1 cellular context compared by ENCODE assay signal in the genomic region with DNA sequence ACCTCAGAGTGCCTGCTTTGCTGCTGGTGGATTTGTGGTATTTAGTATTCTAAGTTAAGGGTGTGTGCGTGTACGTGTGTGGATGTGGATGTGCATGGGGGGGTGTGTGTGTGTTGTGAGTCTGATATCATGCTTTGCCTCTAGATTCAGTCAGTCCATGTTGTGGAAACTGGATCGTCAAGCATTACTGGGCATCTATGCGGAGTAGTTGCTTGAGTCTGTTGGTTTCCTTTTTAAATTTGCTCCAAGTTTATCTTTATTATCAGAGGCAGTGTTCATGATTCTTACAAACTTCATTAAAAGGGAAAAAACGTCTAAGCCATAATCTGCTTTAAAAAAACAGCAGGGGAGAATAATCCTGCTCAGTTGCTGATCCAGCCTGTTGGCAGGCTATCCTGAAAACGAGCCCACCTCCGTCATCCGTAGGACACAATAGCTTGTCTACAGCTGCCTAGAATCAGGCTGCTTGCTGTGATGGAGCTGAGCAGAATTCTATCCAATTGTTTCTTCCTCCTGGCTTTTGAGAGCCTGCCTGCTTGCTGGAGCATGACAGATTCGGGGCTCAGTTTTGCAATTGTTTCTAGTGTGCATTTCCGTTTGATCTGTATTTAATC.
TF ChIP-seq lines count a peak whose summit lies in the region.

No MANE protein-coding gene starts in this region.

TF ChIP-seq in SK-N-SH, 30 proteins besides CTCF, POLR2A, EP300 and RAD21 (continued from another document):
- TF ChIP-seq, protein P1, sequence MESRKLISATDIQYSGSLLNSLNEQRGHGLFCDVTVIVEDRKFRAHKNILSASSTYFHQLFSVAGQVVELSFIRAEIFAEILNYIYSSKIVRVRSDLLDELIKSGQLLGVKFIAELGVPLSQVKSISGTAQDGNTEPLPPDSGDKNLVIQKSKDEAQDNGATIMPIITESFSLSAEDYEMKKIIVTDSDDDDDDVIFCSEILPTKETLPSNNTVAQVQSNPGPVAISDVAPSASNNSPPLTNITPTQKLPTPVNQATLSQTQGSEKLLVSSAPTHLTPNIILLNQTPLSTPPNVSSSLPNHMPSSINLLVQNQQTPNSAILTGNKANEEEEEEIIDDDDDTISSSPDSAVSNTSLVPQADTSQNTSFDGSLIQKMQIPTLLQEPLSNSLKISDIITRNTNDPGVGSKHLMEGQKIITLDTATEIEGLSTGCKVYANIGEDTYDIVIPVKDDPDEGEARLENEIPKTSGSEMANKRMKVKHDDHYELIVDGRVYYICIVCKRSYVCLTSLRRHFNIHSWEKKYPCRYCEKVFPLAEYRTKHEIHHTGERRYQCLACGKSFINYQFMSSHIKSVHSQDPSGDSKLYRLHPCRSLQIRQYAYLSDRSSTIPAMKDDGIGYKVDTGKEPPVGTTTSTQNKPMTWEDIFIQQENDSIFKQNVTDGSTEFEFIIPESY (IDR thresholded peaks at IDR 0.05; ENCODE audit: borderline replicate concordance, low read depth), result no peak
- TF ChIP-seq RCOR1 (IDR thresholded peaks at IDR 0.05; ENCODE audit: low read length) (no peak), TAF1 (IDR thresholded peaks at IDR 0.05; ENCODE audit: borderline replicate concordance, low read depth, low read length) (no peak), GABPA (IDR thresholded peaks at IDR 0.05; ENCODE audit: low read depth) (no peak), FOXJ3 (CRISPR knock-in tag; IDR thresholded peaks at IDR 0.05) (no peak), FOXM1 (IDR thresholded peaks at IDR 0.05; ENCODE audit: low read depth) (no peak), JUND (IDR thresholded peaks at IDR 0.05) (no peak), TCF12 (IDR thresholded peaks at IDR 0.05) (no peak), FOSL2 (IDR thresholded peaks at IDR 0.05; ENCODE audit: borderline replicate concordance, low read depth) (no peak), SIN3A (IDR thresholded peaks at IDR 0.05; ENCODE audit: borderline replicate concordance, low read depth, low read length) (no peak), TEAD4 (IDR thresholded peaks at IDR 0.05; ENCODE audit: borderline replicate concordance, insufficient read depth) (no peak), ELF1 (IDR thresholded peaks at IDR 0.05) (no peak)
- TF ChIP-seq, protein P2, sequence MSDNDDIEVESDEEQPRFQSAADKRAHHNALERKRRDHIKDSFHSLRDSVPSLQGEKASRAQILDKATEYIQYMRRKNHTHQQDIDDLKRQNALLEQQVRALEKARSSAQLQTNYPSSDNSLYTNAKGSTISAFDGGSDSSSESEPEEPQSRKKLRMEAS (IDR thresholded peaks at IDR 0.05; ENCODE audit: low read depth), result no peak
